In the genomic region with DNA sequence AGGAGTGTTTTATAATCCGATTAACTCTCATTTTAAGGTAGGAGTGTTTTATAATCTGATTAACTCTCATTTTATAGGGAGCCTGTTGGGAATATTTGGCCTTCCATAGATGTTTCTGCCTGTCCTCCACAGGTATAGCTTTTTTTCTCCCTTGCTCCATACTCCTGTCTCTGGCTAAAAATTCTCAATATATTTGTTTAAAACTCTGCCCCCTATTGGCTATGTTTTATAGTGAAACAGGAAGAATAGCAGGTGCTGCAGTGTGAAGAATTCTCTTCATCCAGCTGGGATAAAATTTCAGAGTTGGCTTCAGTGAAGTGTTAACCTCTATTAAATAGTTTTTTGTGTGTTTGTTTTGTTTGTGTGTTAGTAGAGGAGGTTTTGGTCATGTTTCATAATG, we compare ENCODE assay signal across 11 cellular contexts.
DNase-seq lines count a peak whose midpoint lies in the region; ATAC-seq and TF ChIP-seq lines count a peak whose summit lies in the region.
"Had no signal": no experiment of that assay in that cellular context is flagged by ENCODE, and none has a peak within 500 bp of the region (broad histone marks: within the 10 kb centered on the region; RNA-seq: fewer than 3 reads in every experiment).

No MANE protein-coding gene starts in this region.

- peak overlapping the region; percentile 85 for H2AFZ ChIP-seq in Loucy (ENCODE audit: low read length)

- DNase-seq in epithelial cell of proximal tubule (ENCODE audit: low read depth) = no peak
- DNase-seq in activated CD8-positive, alpha-beta memory T cell treated with anti-CD3 and anti-CD28 coated beads, Interleukin-2, amount 50 U/mL, for 4 hours = no peak
- no peak for DNase-seq in glomerular visceral epithelial cell (ENCODE audit: extremely low spot score)
- no peak for DNase-seq in activated T-cell treated with anti-CD3 and anti-CD28 coated beads, Interleukin-2, amount 50 U/mL, for 1 hour
- DNase-seq in A172 (ENCODE audit: low spot score) = no peak
- DNase-seq: effector CD8-positive, alpha-beta T cell; stimulated activated CD4-positive, alpha-beta T cell treated with anti-CD3 and anti-CD28 coated beads, Interleukin-1b, Interleukin-23, amount 100 ng/mL, for 48 hours; upper lobe of right lung had no signal

- H3K4me3 ChIP-seq in Loucy (ENCODE audit: low read length, poor library complexity, severe bottlenecking) (peak overlapping the region; percentile 42), epithelial cell of proximal tubule (ENCODE audit: low read depth, low read length) (no peak overlapping the region)
- H3K4me3 ChIP-seq: upper lobe of right lung had no signal

- no peaks in the 10 kb centered on the region for H3K9me3 ChIP-seq in Loucy (ENCODE audit: insufficient read depth, low read depth, low read length)
- H3K9me3 ChIP-seq: upper lobe of right lung had no signal

- H3K4me2 ChIP-seq in Loucy (ENCODE audit: low read depth, low read length, poor library complexity, severe bottlenecking) = peak overlapping the region; percentile 48

- no peaks in the 10 kb centered on the region for H3K9me2 ChIP-seq in Loucy (replicated peaks; ENCODE audit: low read depth, low read length)

- H3K4me1 ChIP-seq in Loucy (ENCODE audit: insufficient read depth, low read length, poor library complexity, severe bottlenecking) = no peaks in the 10 kb centered on the region
- H3K4me1 ChIP-seq: upper lobe of right lung had no signal

- ATAC-seq in GM19455 (IDR thresholded peaks at IDR 0.05; ENCODE audit: unreplicated experiment) = peak; percentile 61
- ATAC-seq: upper lobe of right lung had no signal

- peak; percentile 51 for TF ChIP-seq CTCF in C4-2B (conservative IDR thresholded peaks at IDR 0.05)
- TF ChIP-seq CTCF in Loucy (conservative IDR thresholded peaks at IDR 0.05; ENCODE audit: low read length) = peak; percentile 73
- TF ChIP-seq CTCF in epithelial cell of proximal tubule (conservative IDR thresholded peaks at IDR 0.05; ENCODE audit: low read depth, low read length) = peak; percentile 62

- H3K9ac ChIP-seq in Loucy (ENCODE audit: low read depth, low read length, poor library complexity, severe bottlenecking) = no peak overlapping the region

- H3K79me2 ChIP-seq in Loucy (ENCODE audit: insufficient read depth, low read length) = no peaks in the 10 kb centered on the region

- H3K27ac ChIP-seq in C4-2B = no peak overlapping the region
- H3K27ac ChIP-seq: upper lobe of right lung had no signal

- no peaks in the 10 kb centered on the region for H3K36me3 ChIP-seq in Loucy (ENCODE audit: insufficient read depth, low read length)
- H3K36me3 ChIP-seq: upper lobe of right lung had no signal

- H4K20me1 ChIP-seq in Loucy (ENCODE audit: insufficient read depth, low read length, poor library complexity, severe bottlenecking) = no peaks in the 10 kb centered on the region

- H3F3A ChIP-seq in Loucy (ENCODE audit: low read depth) = no peaks in the 10 kb centered on the region

- no peaks in the 10 kb centered on the region for H3K27me3 ChIP-seq in Loucy (ENCODE audit: insufficient read depth, low read length, poor library complexity, severe bottlenecking)
- H3K27me3 ChIP-seq: upper lobe of right lung had no signal
